Comparison of ENCODE assay signal across 39 cellular contexts in the genomic region with DNA sequence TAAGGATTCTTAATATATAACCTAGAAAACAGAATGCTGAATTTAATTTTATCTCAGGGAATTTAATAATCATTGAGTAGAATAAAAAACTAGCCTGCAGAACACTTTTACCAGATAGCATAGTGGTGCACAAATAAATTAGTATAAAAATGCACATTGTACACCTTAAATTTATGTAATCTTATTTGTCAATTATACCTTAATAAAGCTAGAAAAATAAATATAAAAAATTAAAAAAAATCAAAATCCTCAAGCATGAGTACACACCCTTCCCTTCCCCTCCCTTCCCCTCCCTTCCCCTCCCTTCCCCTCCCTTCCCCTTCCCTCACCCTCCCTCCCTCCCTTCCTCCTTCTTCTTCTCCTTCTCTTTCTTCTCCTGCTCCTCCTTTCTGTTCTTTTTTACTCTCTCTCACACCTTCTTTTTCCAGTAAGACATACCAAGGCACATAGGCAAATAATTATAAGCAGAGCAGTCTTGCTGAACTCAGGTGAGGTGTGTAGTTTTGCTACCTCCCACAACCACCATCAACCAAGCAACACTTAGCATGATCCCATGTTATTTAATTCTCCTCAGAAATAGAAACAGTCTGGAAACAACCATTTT.
"Had no signal": no experiment of that assay in that cellular context is flagged by ENCODE, and none has a peak within 500 bp of the region (broad histone marks: within the 10 kb centered on the region; RNA-seq: fewer than 3 reads in every experiment).

No MANE protein-coding gene starts in this region.

- H3K9me3 Mint-ChIP-seq: activated naive CD8-positive, alpha-beta T cell treated with anti-CD3 and anti-CD28 coated beads for 36 hours; activated T-helper 1 cell treated with anti-CD3 and anti-CD28 coated beads, Interleukin-12 subunit alpha, Interleukin-12 subunit beta, Interleukin-2, Interleukin-4 antibody, amounts not matched to agents 30 ng/mL and 10 ng/mL and 1 ng/mL, durations not matched to agents 14 hours and 24 hours and 36 hours had no signal

- FAIRE-seq: astrocyte, TTC549 had no signal

- H3K4me1 ChIP-seq: adrenal gland, body of pancreas, breast epithelium had no signal

- H3K9me3 ChIP-seq: breast epithelium had no signal

- DNase-seq: activated CD4-positive, alpha-beta memory T cell treated with anti-CD3 and anti-CD28 coated beads for 36 hours; activated CD4-positive, alpha-beta T cell treated with anti-CD3 and anti-CD28 coated beads for 1 hour; activated CD4-positive, alpha-beta T cell treated with anti-CD3 and anti-CD28 coated beads for 36 hours; activated CD4-positive, alpha-beta T cell treated with anti-CD3 and anti-CD28 coated beads for 48 hours; activated CD4-positive, alpha-beta T cell treated with anti-CD3 and anti-CD28 coated beads, Interleukin-2, amount 50 U/mL, for 1 hour; activated CD4-positive, alpha-beta T cell treated with anti-CD3 and anti-CD28 coated beads, Interleukin-2, amount 50 U/mL, for 4 hours; activated CD4-positive, CD25-positive, alpha-beta regulatory T cell; activated CD8-positive, alpha-beta memory T cell treated with anti-CD3 and anti-CD28 coated beads, Interleukin-2, amount 50 U/mL, for 4 hours; activated CD8-positive, alpha-beta T cell treated with anti-CD3 and anti-CD28 coated beads for 36 hours; activated effector memory CD4-positive, alpha-beta T cell treated with anti-CD3 and anti-CD28 coated beads, Interleukin-2, amount 50 U/mL, for 16 hours; activated gamma-delta T cell treated with Interleukin-2 at 50 U/mL for 16 hours; activated naive CD4-positive, alpha-beta T cell; activated naive CD4-positive, alpha-beta T cell treated with anti-CD3 and anti-CD28 coated beads for 36 hours; activated naive CD4-positive, alpha-beta T cell treated with anti-CD3 and anti-CD28 coated beads, Interleukin-2, amount 50 U/mL, for 16 hours; activated naive CD8-positive, alpha-beta T cell treated with anti-CD3 and anti-CD28 coated beads for 36 hours; activated T-cell treated with anti-CD3 and anti-CD28 coated beads for 4 hours; activated T-cell treated with anti-CD3 and anti-CD28 coated beads, Interleukin-2, amount 50 U/mL, for 1 hour; activated T-cell treated with anti-CD3 and anti-CD28 coated beads, Interleukin-2, amount 50 U/mL, for 4 hours; activated T-cell treated with anti-CD3 and anti-CD28 coated beads, Interleukin-2, amount 50 U/mL, for 72 hours; adrenal gland; amniotic stem cell; aorta; body of pancreas; brain microvascular endothelial cell; central memory CD4-positive, alpha-beta T cell; T-helper 1 cell; T-helper 2 cell; T-helper 9 cell; WERI-Rb-1 had no signal

- H3K4me3 Mint-ChIP-seq: activated CD4-positive, alpha-beta memory T cell treated with anti-CD3 and anti-CD28 coated beads for 36 hours; activated CD4-positive, alpha-beta T cell treated with anti-CD3 and anti-CD28 coated beads for 36 hours; activated CD8-positive, alpha-beta T cell treated with anti-CD3 and anti-CD28 coated beads for 36 hours; activated naive CD4-positive, alpha-beta T cell treated with anti-CD3 and anti-CD28 coated beads for 36 hours; activated naive CD8-positive, alpha-beta T cell treated with anti-CD3 and anti-CD28 coated beads for 36 hours; activated T-cell treated with anti-CD3 and anti-CD28 coated beads, Interleukin-2, amount 50 U/mL, for 4 hours; activated T-cell treated with anti-CD3 and anti-CD28 coated beads, Interleukin-2, amount 50 U/mL, for 72 hours; activated T-helper 1 cell treated with anti-CD3 and anti-CD28 coated beads, Interleukin-12 subunit alpha, Interleukin-12 subunit beta, Interleukin-2, Interleukin-4 antibody, amounts not matched to agents 30 ng/mL and 10 ng/mL and 1 ng/mL, durations not matched to agents 14 hours and 24 hours and 36 hours; activated T-helper 17 cell treated with anti-CD3 and anti-CD28 coated beads, Interleukin-2, amount 50 U/mL, for 72 hours; T-helper 1 cell treated with Interleukin-12 subunit alpha and Interleukin-12 subunit beta and Interleukin-4 antibody, amounts not matched to agents 30 μg/mL and 1 μg/mL, for 36 hours; T-helper 2 cell treated with Interferon-gamma antibody and Interleukin-4, amounts not matched to agents 5 μg/mL and 100 μg/mL, for 36 hours; WTC11 had no signal

- H3K36me3 ChIP-seq: adrenal gland, brain microvascular endothelial cell, breast epithelium, WERI-Rb-1 had no signal

- ATAC-seq: activated CD4-positive, alpha-beta T cell treated with anti-CD3 and anti-CD28 coated beads for 36 hours; activated CD4-positive, CD25-positive, alpha-beta regulatory T cell treated with anti-CD3 and anti-CD28 coated beads, Interleukin-2, amount 50 U/mL, for 24 hours; activated CD8-positive, alpha-beta T cell treated with anti-CD3 and anti-CD28 coated beads for 36 hours; activated naive CD4-positive, alpha-beta T cell treated with anti-CD3 and anti-CD28 coated beads, Interleukin-2, amount 50 U/mL, for 72 hours; activated T-cell treated with anti-CD3 and anti-CD28 coated beads, Interleukin-2, amount 50 U/mL, for 4 hours; activated T-cell treated with anti-CD3 and anti-CD28 coated beads, Interleukin-2, amount 50 U/mL, for 72 hours; activated T-helper 17 cell treated with anti-CD3 and anti-CD28 coated beads, Interleukin-2, amount 50 U/mL, for 72 hours; body of pancreas; WTC11 had no signal

- H3K4me3 ChIP-seq: adrenal gland, body of pancreas, breast epithelium had no signal

- H3K27ac Mint-ChIP-seq: activated CD4-positive, alpha-beta memory T cell treated with anti-CD3 and anti-CD28 coated beads for 36 hours; activated CD4-positive, alpha-beta T cell treated with anti-CD3 and anti-CD28 coated beads for 36 hours; activated CD8-positive, alpha-beta T cell treated with anti-CD3 and anti-CD28 coated beads for 36 hours; activated naive CD4-positive, alpha-beta T cell treated with anti-CD3 and anti-CD28 coated beads for 36 hours; activated naive CD4-positive, alpha-beta T cell treated with anti-CD3 and anti-CD28 coated beads, Interleukin-2, amount 50 U/mL, for 72 hours; activated naive CD8-positive, alpha-beta T cell treated with anti-CD3 and anti-CD28 coated beads for 36 hours; activated T-cell treated with anti-CD3 and anti-CD28 coated beads, Interleukin-2, amount 50 U/mL, for 72 hours; activated T-helper 1 cell treated with anti-CD3 and anti-CD28 coated beads, Interleukin-12 subunit alpha, Interleukin-12 subunit beta, Interleukin-2, Interleukin-4 antibody, amounts not matched to agents 30 ng/mL and 10 ng/mL and 1 ng/mL, durations not matched to agents 14 hours and 24 hours and 36 hours; activated T-helper 17 cell treated with anti-CD3 and anti-CD28 coated beads, Interleukin-2, amount 50 U/mL, for 72 hours; T-helper 1 cell treated with Interleukin-12 subunit alpha and Interleukin-12 subunit beta and Interleukin-4 antibody, amounts not matched to agents 30 μg/mL and 1 μg/mL, for 36 hours; T-helper 2 cell treated with Interferon-gamma antibody and Interleukin-4, amounts not matched to agents 5 μg/mL and 100 μg/mL, for 36 hours; WTC11 had no signal

- H3K27me3 ChIP-seq: adrenal gland, body of pancreas, brain microvascular endothelial cell, breast epithelium had no signal

- H3K27me3 Mint-ChIP-seq: activated CD4-positive, alpha-beta memory T cell treated with anti-CD3 and anti-CD28 coated beads for 36 hours; activated CD4-positive, alpha-beta T cell treated with anti-CD3 and anti-CD28 coated beads for 36 hours; activated CD8-positive, alpha-beta T cell treated with anti-CD3 and anti-CD28 coated beads for 36 hours; activated naive CD8-positive, alpha-beta T cell treated with anti-CD3 and anti-CD28 coated beads for 36 hours; activated T-helper 17 cell treated with anti-CD3 and anti-CD28 coated beads, Interleukin-2, amount 50 U/mL, for 72 hours had no signal

- H3K36me3 Mint-ChIP-seq: activated CD4-positive, alpha-beta memory T cell treated with anti-CD3 and anti-CD28 coated beads for 36 hours; activated naive CD4-positive, alpha-beta T cell treated with anti-CD3 and anti-CD28 coated beads, Interleukin-2, amount 50 U/mL, for 72 hours; activated naive CD8-positive, alpha-beta T cell treated with anti-CD3 and anti-CD28 coated beads for 36 hours had no signal

- H3K27ac ChIP-seq: adrenal gland, body of pancreas, brain microvascular endothelial cell, breast epithelium, WERI-Rb-1 had no signal

- H3K4me1 Mint-ChIP-seq: activated CD4-positive, alpha-beta T cell treated with anti-CD3 and anti-CD28 coated beads for 36 hours; activated naive CD8-positive, alpha-beta T cell treated with anti-CD3 and anti-CD28 coated beads for 36 hours; activated T-helper 17 cell treated with anti-CD3 and anti-CD28 coated beads, Interleukin-2, amount 50 U/mL, for 72 hours; WTC11 had no signal
